In the genomic region with DNA sequence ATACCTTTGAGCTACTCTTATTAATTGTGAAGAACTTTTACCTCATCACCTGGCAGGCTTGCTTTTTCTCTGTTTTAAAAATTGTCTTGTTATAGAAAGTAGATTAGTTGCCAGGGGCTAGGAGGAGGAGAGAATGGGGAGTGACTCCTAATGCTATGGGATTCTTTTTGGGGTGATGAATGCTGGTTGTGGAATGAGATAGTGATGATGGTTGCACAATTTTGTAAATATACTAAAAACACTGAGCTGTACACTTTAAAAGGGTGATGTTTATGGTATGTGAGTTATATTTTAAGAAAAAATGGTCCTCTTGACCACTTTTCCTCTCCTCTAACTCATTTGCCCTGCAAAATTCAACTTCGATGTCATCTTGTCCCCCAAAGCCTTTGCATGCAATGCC, we compare ENCODE assay signal across 16 cellular contexts. TPM values are rescaled to one million over a fixed set of nuclear protein-coding genes. Genes with fewer than 3 reads are reported as not detected.
DNase-seq lines count a peak whose midpoint lies in the region.
"Had no signal": no experiment of that assay in that cellular context is flagged by ENCODE, and none has a peak within 500 bp of the region (broad histone marks: within the 10 kb centered on the region; RNA-seq: fewer than 3 reads in every experiment).

No MANE protein-coding gene starts in this region.

- no peak overlapping the region for H3K4me2 ChIP-seq in neuronal stem cell (ENCODE audit: insufficient read depth, low read length, poor library complexity, severe bottlenecking)

- H3K4me1 ChIP-seq in HUES48 (ENCODE audit: control insufficient read depth, insufficient read depth, low read length) (peaks cover 43% of the 10 kb centered on the region), NT2/D1 (ENCODE audit: insufficient read depth, insufficient read length) (no peaks in the 10 kb centered on the region), iPS-18a (ENCODE audit: control insufficient read depth, low read depth, low read length) (peaks cover 45% of the 10 kb centered on the region), neuronal stem cell (ENCODE audit: control insufficient read depth in 2 of 2, insufficient read depth in 1 of 2, low read depth in 1 of 2, low read length in 2 of 2) (peaks cover 8 to 15% of the 10 kb centered on the region in 2 donors)

- H3K4me1 Mint-ChIP-seq in activated CD4-positive, alpha-beta memory T cell treated with anti-CD3 and anti-CD28 coated beads, Interleukin-2, amount 10 ng/mL, durations not matched to agents 7 days and 5 days: no peaks in the 10 kb centered on the region

- no peak overlapping the region for H2AK5ac ChIP-seq in neuronal stem cell (ENCODE audit: low read depth, low read length)

- DNase-seq in NT2/D1 (ENCODE audit: low read depth, low spot score) (no peak), neuronal stem cell (ENCODE audit: low spot score) (no peak), activated T-cell treated with anti-CD3 and anti-CD28 coated beads for 4 hours (no peak)
- no peak for DNase-seq in activated CD4-positive, alpha-beta memory T cell treated with anti-CD3 and anti-CD28 coated beads, Interleukin-2, amount 10 ng/mL, durations not matched to agents 7 days and 5 days
- DNase-seq in stimulated activated CD4-positive, alpha-beta T cell treated with anti-CD3 and anti-CD28 coated beads, Interleukin-1b, Interleukin-23, amount 100 ng/mL, for 48 hours: no peak
- DNase-seq: Calu3; CD8-positive, alpha-beta T cell; DND-41; EL; KG1 had no signal

- H4K91ac ChIP-seq in neuronal stem cell (ENCODE audit: low read depth, low read length, poor library complexity): no peak overlapping the region

- no peaks in the 10 kb centered on the region for H3K9me3 ChIP-seq in HUES48 (ENCODE audit: control insufficient read depth, insufficient read depth, low read length)
- H3K9me3 ChIP-seq in NT2/D1 (ENCODE audit: insufficient read depth, low read length): no peaks in the 10 kb centered on the region
- no peaks in the 10 kb centered on the region for H3K9me3 ChIP-seq in iPS-18a (ENCODE audit: control insufficient read depth, low read depth, low read length)
- no peaks in the 10 kb centered on the region for H3K9me3 ChIP-seq in neuronal stem cell (replicated peaks in 1 of 2; ENCODE audit: control insufficient read depth in 2 of 2, insufficient read depth in 1 of 2, low read depth in 1 of 2, low read length in 2 of 2)

- POLR2A ChIA-PET in activated CD4-positive, alpha-beta memory T cell treated with anti-CD3 and anti-CD28 coated beads, Interleukin-2, amount 10 ng/mL, durations not matched to agents 7 days and 5 days (lab: Charles Lee): no interaction called here

- no peak overlapping the region for H2BK120ac ChIP-seq in neuronal stem cell (ENCODE audit: low read depth, low read length)

- no peaks in the 10 kb centered on the region for H3K36me3 Mint-ChIP-seq in activated CD4-positive, alpha-beta memory T cell treated with anti-CD3 and anti-CD28 coated beads, Interleukin-2, amount 10 ng/mL, durations not matched to agents 7 days and 5 days (ENCODE audit: low read depth)
- H3K36me3 Mint-ChIP-seq: CD8-positive, alpha-beta T cell had no signal

- CTCF ChIA-PET in activated CD4-positive, alpha-beta memory T cell treated with anti-CD3 and anti-CD28 coated beads, Interleukin-2, amount 10 ng/mL, durations not matched to agents 7 days and 5 days (lab: Charles Lee): no interaction called here

- no peak overlapping the region for H3K18ac ChIP-seq in neuronal stem cell (ENCODE audit: low read length)

- H3K27ac Mint-ChIP-seq in activated CD4-positive, alpha-beta memory T cell treated with anti-CD3 and anti-CD28 coated beads, Interleukin-2, amount 10 ng/mL, durations not matched to agents 7 days and 5 days: no peak overlapping the region
- H3K27ac Mint-ChIP-seq: B cell; CD8-positive, alpha-beta T cell had no signal

- H3K79me1 ChIP-seq in neuronal stem cell (ENCODE audit: low read depth, low read length): no peaks in the 10 kb centered on the region

- H2BK5ac ChIP-seq in neuronal stem cell (ENCODE audit: low read length): no peak overlapping the region

- no peak overlapping the region for H3K23ac ChIP-seq in neuronal stem cell (ENCODE audit: low read depth, low read length, poor library complexity)

- no peaks in the 10 kb centered on the region for H3K9me3 Mint-ChIP-seq in activated CD4-positive, alpha-beta memory T cell treated with anti-CD3 and anti-CD28 coated beads, Interleukin-2, amount 10 ng/mL, durations not matched to agents 7 days and 5 days
- H3K9me3 Mint-ChIP-seq: CD8-positive, alpha-beta T cell had no signal

- peak overlapping the region; percentile 89 for H3K27ac ChIP-seq in HUES48 (ENCODE audit: low read depth, low read length)
- peak overlapping the region; percentile 15 for H3K27ac ChIP-seq in iPS-18a (ENCODE audit: low read length)
- H3K27ac ChIP-seq in neuronal stem cell (replicated peaks; ENCODE audit: low read length): peak overlapping the region; percentile 44
- H3K27ac ChIP-seq: BLaER1 treated with 17β-estradiol and CSF1 and Interleukin-3, amounts not matched to agents 10 nM and 100 nM; HL-60 had no signal

- WGBS in neuronal stem cell (ENCODE audit: extremely low coverage in 2 of 2, insufficient read length in 2 of 2, insufficient replicate concordance in 1 of 2), 2 donors: no CpG with 5 or more reads among the region's 1 CpG

- H3K4ac ChIP-seq in neuronal stem cell (ENCODE audit: low read length): no peak overlapping the region

- H3K27me3 Mint-ChIP-seq in activated CD4-positive, alpha-beta memory T cell treated with anti-CD3 and anti-CD28 coated beads, Interleukin-2, amount 10 ng/mL, durations not matched to agents 7 days and 5 days: no peaks in the 10 kb centered on the region

- no peak overlapping the region for H2AFZ ChIP-seq in neuronal stem cell (ENCODE audit: low read length)

- no peak overlapping the region for H3K14ac ChIP-seq in neuronal stem cell (ENCODE audit: low read length)

- no peak overlapping the region for H2BK12ac ChIP-seq in neuronal stem cell (ENCODE audit: low read length)

- H3K4me3 ChIP-seq in HUES48 (ENCODE audit: low read depth, low read length) (no peak overlapping the region; the same call in 1 of the 2 replicates), NT2/D1 (ENCODE audit: insufficient read length, low read depth) (no peak overlapping the region), iPS-18a (ENCODE audit: low read length) (no peak overlapping the region), neuronal stem cell (ENCODE audit: low read length in 2 of 2) (no peak overlapping the region)
- H3K4me3 ChIP-seq: BLaER1 treated with 17β-estradiol and CSF1 and Interleukin-3, amounts not matched to agents 10 nM and 100 nM; GM12878 had no signal

- H3K27me3 ChIP-seq in HUES48 (ENCODE audit: control insufficient read depth, insufficient read depth, low read length) (no peaks in the 10 kb centered on the region), NT2/D1 (ENCODE audit: insufficient read depth, insufficient read length) (no peaks in the 10 kb centered on the region), iPS-18a (ENCODE audit: control insufficient read depth, insufficient read depth, low read length) (peaks cover 5% of the 10 kb centered on the region), neuronal stem cell (ENCODE audit: control insufficient read depth in 3 of 3, insufficient read depth in 3 of 3, low read depth in 1 of 3, low read length in 3 of 3) (no peaks in the 10 kb centered on the region)
- H3K27me3 ChIP-seq: BLaER1 treated with 17β-estradiol and CSF1 and Interleukin-3, amounts not matched to agents 10 nM and 100 nM had no signal

- no peak overlapping the region for H4K8ac ChIP-seq in neuronal stem cell (ENCODE audit: low read depth, low read length)

- H3K9ac ChIP-seq in HUES48 (ENCODE audit: low read depth, low read length) (no peak overlapping the region), NT2/D1 (ENCODE audit: insufficient read length, low read depth) (peak overlapping the region; percentile 29), iPS-18a (ENCODE audit: low read length) (no peak overlapping the region), neuronal stem cell (ENCODE audit: low read depth, low read length, poor library complexity) (no peak overlapping the region)
- H3K9ac ChIP-seq: BLaER1 treated with 17β-estradiol and CSF1 and Interleukin-3, amounts not matched to agents 10 nM and 100 nM had no signal

- no peak overlapping the region for H3K4me3 Mint-ChIP-seq in activated CD4-positive, alpha-beta memory T cell treated with anti-CD3 and anti-CD28 coated beads, Interleukin-2, amount 10 ng/mL, durations not matched to agents 7 days and 5 days
- H3K4me3 Mint-ChIP-seq: B cell; CD8-positive, alpha-beta T cell had no signal

- H3K36me3 ChIP-seq in HUES48 (ENCODE audit: control insufficient read depth, insufficient read depth, low read length) (no peaks in the 10 kb centered on the region), NT2/D1 (ENCODE audit: insufficient read depth, insufficient read length, low read length) (no peaks in the 10 kb centered on the region), iPS-18a (ENCODE audit: control insufficient read depth, low read depth, low read length) (no peaks in the 10 kb centered on the region), neuronal stem cell (replicated peaks in 1 of 2; ENCODE audit: control insufficient read depth in 2 of 2, insufficient read depth in 2 of 2, low read length in 2 of 2) (no peaks in the 10 kb centered on the region)
- H3K36me3 ChIP-seq: BLaER1 treated with 17β-estradiol and CSF1 and Interleukin-3, amounts not matched to agents 10 nM and 100 nM had no signal

- H2BK15ac ChIP-seq in neuronal stem cell (ENCODE audit: low read length): no peak overlapping the region

RNA-seq across cellular contexts. Expression of a gene that starts 31.8 kb away (rescaled TPM):
- polyA plus RNA-seq in neuronal stem cell (2013, experiment 1 of 2): 183 TPM
- 174 TPM for polyA plus RNA-seq in neuronal stem cell (2013, experiment 2 of 2)
- total RNA-seq in activated CD4-positive, alpha-beta memory T cell treated with anti-CD3 and anti-CD28 coated beads, Interleukin-2, amount 10 ng/mL, durations not matched to agents 7 days and 5 days: 10 to 100 TPM; 43.0 to 43.7 TPM

Comparison
In these comparisons a context has a peak if more than half of its experiments do, and no peak if none do; other contexts are left out.
1. H3K27ac ChIP-seq: peak in every context shown above with its lines; median percentile 89 in HUES48; 44 in neuronal stem cell; 15 in iPS-18a.